24 cellular contexts compared by ENCODE assay signal in the genomic region with DNA sequence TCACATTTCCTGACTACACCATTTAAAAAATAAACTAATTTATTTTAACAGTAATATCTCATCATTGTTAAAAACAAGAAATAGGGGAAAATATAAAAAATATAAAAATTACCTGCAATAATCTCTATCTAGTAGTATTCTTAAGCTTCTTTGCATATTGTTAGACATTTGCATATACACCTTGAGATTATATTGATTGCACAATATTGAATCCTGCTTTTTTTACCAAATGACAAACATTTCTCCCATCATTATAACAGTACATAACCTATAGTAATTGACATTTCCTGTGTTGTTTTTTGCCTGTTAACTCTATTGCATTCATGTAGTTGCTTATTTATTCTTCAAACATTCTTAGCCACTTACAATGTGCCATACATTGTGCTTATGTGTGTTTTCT. TPM values are rescaled to one million over a fixed set of nuclear protein-coding genes. Genes with fewer than 3 reads are reported as not detected.
"Had no signal": no experiment of that assay in that cellular context is flagged by ENCODE, and none has a peak within 500 bp of the region (broad histone marks: within the 10 kb centered on the region; RNA-seq: fewer than 3 reads in every experiment).

No MANE protein-coding gene starts in this region.

- ATAC-seq: activated CD4-positive, alpha-beta T cell treated with anti-CD3 and anti-CD28 coated beads for 36 hours; Panc1; Right ventricle myocardium inferior; T-cell had no signal

- DNase-seq: activated CD4-positive, alpha-beta memory T cell treated with anti-CD3 and anti-CD28 coated beads, Interleukin-2, amount 10 ng/mL, durations not matched to agents 7 days and 5 days; activated CD4-positive, alpha-beta T cell treated with anti-CD3 and anti-CD28 coated beads for 36 hours; activated CD4-positive, alpha-beta T cell treated with anti-CD3 and anti-CD28 coated beads, Interleukin-2, amount 50 U/mL, for 1 hour; activated CD8-positive, alpha-beta memory T cell treated with anti-CD3 and anti-CD28 coated beads, Interleukin-2, amount 50 U/mL, for 4 hours; aorta; caudate nucleus; Kasumi-1; NCI-H146; NCI-H1930; NCI-H2171 treated with DMSO at 0.1 percent for 48 hours; NCI-H510A treated with DMSO at 0.1 percent for 48 hours; NCI-H69; NK-92 treated with Interleukin-12 subunit alpha and Interleukin-12 subunit beta, amount 100 ng/mL, for 24 hours; OCI-M1; RPMI8226; T-cell; T-helper 2 cell; T1000 had no signal

- H3K4me1 Mint-ChIP-seq: activated CD4-positive, alpha-beta memory T cell treated with anti-CD3 and anti-CD28 coated beads, Interleukin-2, amount 10 ng/mL, durations not matched to agents 7 days and 5 days; activated CD4-positive, alpha-beta T cell treated with anti-CD3 and anti-CD28 coated beads for 36 hours; activated naive CD4-positive, alpha-beta T cell treated with anti-CD3 and anti-CD28 coated beads, Interleukin-2, amount 50 U/mL, for 24 hours; T-cell had no signal

- H3K36me3 Mint-ChIP-seq: activated naive CD4-positive, alpha-beta T cell treated with anti-CD3 and anti-CD28 coated beads, Interleukin-2, amount 50 U/mL, for 24 hours had no signal

- H3K27ac ChIP-seq: breast epithelium, SK-N-MC, VCaP had no signal

- H3K4me1 ChIP-seq: breast epithelium had no signal

- H3K9me3 ChIP-seq: breast epithelium had no signal

- H3K27me3 ChIP-seq: breast epithelium had no signal

- H3K4me3 ChIP-seq: breast epithelium, SK-N-MC had no signal

- H3K36me3 ChIP-seq: breast epithelium had no signal

- H3K4me3 Mint-ChIP-seq: activated CD4-positive, alpha-beta memory T cell treated with anti-CD3 and anti-CD28 coated beads, Interleukin-2, amount 10 ng/mL, durations not matched to agents 7 days and 5 days; activated CD4-positive, alpha-beta T cell treated with anti-CD3 and anti-CD28 coated beads for 36 hours; activated naive CD4-positive, alpha-beta T cell treated with anti-CD3 and anti-CD28 coated beads, Interleukin-2, amount 50 U/mL, for 24 hours; T-cell had no signal

- H3K27ac Mint-ChIP-seq: activated CD4-positive, alpha-beta memory T cell treated with anti-CD3 and anti-CD28 coated beads, Interleukin-2, amount 10 ng/mL, durations not matched to agents 7 days and 5 days; activated CD4-positive, alpha-beta T cell treated with anti-CD3 and anti-CD28 coated beads for 36 hours; activated naive CD4-positive, alpha-beta T cell treated with anti-CD3 and anti-CD28 coated beads, Interleukin-2, amount 50 U/mL, for 24 hours; T-cell had no signal

- H3K9me3 Mint-ChIP-seq: activated CD4-positive, alpha-beta memory T cell treated with anti-CD3 and anti-CD28 coated beads, Interleukin-2, amount 10 ng/mL, durations not matched to agents 7 days and 5 days; activated naive CD4-positive, alpha-beta T cell treated with anti-CD3 and anti-CD28 coated beads, Interleukin-2, amount 50 U/mL, for 24 hours; T-cell had no signal

RNA-seq across cellular contexts. Expression of a gene that starts 11.7 kb away (rescaled TPM):
- total RNA-seq: activated CD4-positive, alpha-beta memory T cell treated with anti-CD3 and anti-CD28 coated beads, Interleukin-2, amount 10 ng/mL, durations not matched to agents 7 days and 5 days; activated CD4-positive, alpha-beta T cell treated with anti-CD3 and anti-CD28 coated beads for 36 hours; breast epithelium; Right ventricle myocardium inferior had no signal
- polyA plus RNA-seq: aorta had no signal
